22 cellular contexts compared by ENCODE assay signal in the genomic region with DNA sequence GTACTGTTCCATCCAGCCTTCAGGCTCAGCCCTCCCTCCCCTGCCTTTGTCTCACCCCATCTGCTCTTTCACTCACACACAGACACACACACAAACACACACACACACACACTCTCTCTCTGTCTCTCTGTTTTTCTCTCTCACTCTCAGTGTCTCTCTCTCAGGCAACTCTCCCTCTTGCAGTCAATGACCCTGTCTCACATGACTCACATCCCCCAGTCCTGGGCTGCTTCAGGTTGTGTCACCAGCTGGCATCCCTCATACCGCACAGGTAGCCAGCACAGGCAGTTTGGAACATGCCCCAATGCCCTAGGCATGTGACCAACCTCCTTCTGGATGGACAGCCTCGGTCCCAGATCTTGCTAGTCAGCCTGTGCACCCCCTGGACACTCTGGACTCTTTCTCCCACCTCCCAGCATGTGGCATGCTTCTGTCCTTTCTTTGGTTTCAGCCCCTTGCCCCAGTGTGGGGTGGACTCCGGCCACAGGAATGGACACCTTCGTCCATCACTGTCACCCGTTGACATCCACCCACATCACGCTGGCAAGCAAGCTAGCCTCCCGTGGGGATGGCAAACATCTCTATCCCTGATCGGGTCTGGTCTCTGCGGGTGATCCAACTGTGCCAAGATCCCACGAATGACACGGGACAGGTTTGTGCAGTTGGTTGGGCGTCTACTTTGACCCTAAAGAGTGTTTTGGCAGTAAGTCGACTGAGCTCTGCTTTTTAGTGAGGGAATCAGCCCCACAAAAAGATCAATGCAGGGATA. TPM values are rescaled to one million over a fixed set of nuclear protein-coding genes. Genes with fewer than 3 reads are reported as not detected.
DNase-seq lines count a peak whose midpoint lies in the region; ATAC-seq and TF ChIP-seq lines count a peak whose summit lies in the region.
"Had no signal": no experiment of that assay in that cellular context is flagged by ENCODE, and none has a peak within 500 bp of the region (broad histone marks: within the 10 kb centered on the region; RNA-seq: fewer than 3 reads in every experiment).

No MANE protein-coding gene starts in this region.

- H3K9me3 ChIP-seq in breast epithelium (no peaks in the 10 kb centered on the region), RWPE2 (ENCODE audit: severe bottlenecking) (no peaks in the 10 kb centered on the region), PC-9 (ENCODE audit: insufficient read depth, low read depth) (no peaks in the 10 kb centered on the region)
- H3K9me3 ChIP-seq: HAP-1 had no signal

- no peaks in the 10 kb centered on the region for H3F3A ChIP-seq in PC-9 (ENCODE audit: insufficient read depth, low read depth)

- H3K27ac ChIP-seq in breast epithelium (no peak overlapping the region), RWPE2 (ENCODE audit: poor library complexity, severe bottlenecking) (no peak overlapping the region), foreskin keratinocyte (peak overlapping the region; percentile 29), PC-9 (no peak overlapping the region)
- H3K27ac ChIP-seq: C4-2B had no signal

- H3K36me3 ChIP-seq in breast epithelium (no peaks in the 10 kb centered on the region), RWPE2 (ENCODE audit: low read depth) (no peaks in the 10 kb centered on the region), PC-9 (ENCODE audit: low read depth) (no peaks in the 10 kb centered on the region)
- H3K36me3 ChIP-seq: HAP-1 had no signal

- TF ChIP-seq POLR2A in breast epithelium (IDR thresholded peaks at IDR 0.05): no peak

- H3K4me3 ChIP-seq in breast epithelium (no peak overlapping the region), RWPE2 (ENCODE audit: severe bottlenecking) (no peak overlapping the region), PC-9 (no peak overlapping the region)
- H3K4me3 ChIP-seq: HAP-1 had no signal

- H3K9me3 Mint-ChIP-seq in MCF 10A (ENCODE audit: unreplicated experiment): no peaks in the 10 kb centered on the region
- H3K9me3 Mint-ChIP-seq in stimulated activated effector memory CD8-positive, alpha-beta T cell treated with anti-CD3 and anti-CD28 coated beads, Interleukin-12 subunit alpha, Interleukin-12 subunit beta, amount 100 ng/mL, for 72 hours: no peaks in the 10 kb centered on the region

- peak; percentile 91 for ATAC-seq in RWPE2 (ENCODE audit: low read depth)
- peak; percentile 94 for ATAC-seq in foreskin keratinocyte
- ATAC-seq in stimulated activated effector memory CD8-positive, alpha-beta T cell treated with anti-CD3 and anti-CD28 coated beads, Interleukin-12 subunit alpha, Interleukin-12 subunit beta, amount 100 ng/mL, for 72 hours: peak; percentile 44
- ATAC-seq in HG03175 (IDR thresholded peaks at IDR 0.05; ENCODE audit: unreplicated experiment): no peak
- ATAC-seq: SK-N-SH treated with all-trans-retinoic acid at 6 μM for 48 hours had no signal

- H3K27me3 Mint-ChIP-seq in MCF 10A (ENCODE audit: insufficient read depth, unreplicated experiment): no peaks in the 10 kb centered on the region

- no peaks in the 10 kb centered on the region for H3K79me2 ChIP-seq in PC-9 (ENCODE audit: low read depth)

- no peaks in the 10 kb centered on the region for H4K20me1 ChIP-seq in PC-9 (ENCODE audit: insufficient read depth)

- peak; percentile 94 for DNase-seq in MCF 10A (ENCODE audit: unreplicated experiment)
- no peak for DNase-seq in breast epithelium (ENCODE audit: low spot score in 2 of 2)
- DNase-seq in RWPE2 (ENCODE audit: low spot score): no peak
- peak; percentile 84 to 94 for DNase-seq in foreskin keratinocyte
- no peak for DNase-seq in stimulated activated effector memory CD8-positive, alpha-beta T cell treated with anti-CD3 and anti-CD28 coated beads, Interleukin-12 subunit alpha, Interleukin-12 subunit beta, amount 100 ng/mL, for 72 hours (ENCODE audit: low spot score in 2 of 2)
- DNase-seq in activated CD4-positive, CD25-positive, alpha-beta regulatory T cell (lab: John Stamatoyannopoulos, UW): no peak
- no peak for DNase-seq in PC-9
- DNase-seq: COR-L47, DMS153, KBM-7, NCI-H1048, NCI-H1436 treated with DMSO at 0.1 percent for 48 hours, NCI-H2029 treated with DMSO at 0.1 percent for 48 hours, NCI-H2171 treated with DMSO at 0.1 percent for 48 hours, NCI-H446 treated with DMSO at 0.1 percent for 48 hours, NCI-H82, SHP77 treated with DMSO at 0.1 percent for 48 hours had no signal

- BruUV-seq in MCF 10A (replicated peaks; lab: Mats Ljungman, UMichigan) (no TSS peak), PC-9 (replicated peaks; lab: Mats Ljungman, UMichigan) (no TSS peak)

- H3K9me2 ChIP-seq in PC-9 (ENCODE audit: insufficient read depth): no peaks in the 10 kb centered on the region

- H3K4me1 ChIP-seq in breast epithelium: no peaks in the 10 kb centered on the region
- H3K4me1 ChIP-seq in RWPE2 (ENCODE audit: insufficient read depth, poor library complexity, severe bottlenecking): peaks cover 7% of the 10 kb centered on the region
- peaks cover 8% of the 10 kb centered on the region for H3K4me1 ChIP-seq in foreskin keratinocyte
- H3K4me1 ChIP-seq in PC-9 (replicated peaks; ENCODE audit: insufficient read depth): no peaks in the 10 kb centered on the region
- H3K4me1 ChIP-seq: HAP-1 had no signal

- no peak overlapping the region for H3K4me2 ChIP-seq in PC-9

- no peak overlapping the region for H3K4me3 Mint-ChIP-seq in MCF 10A (ENCODE audit: unreplicated experiment)
- no peak overlapping the region for H3K4me3 Mint-ChIP-seq in stimulated activated effector memory CD8-positive, alpha-beta T cell treated with anti-CD3 and anti-CD28 coated beads, Interleukin-12 subunit alpha, Interleukin-12 subunit beta, amount 100 ng/mL, for 72 hours

- no peaks in the 10 kb centered on the region for H3K4me1 Mint-ChIP-seq in MCF 10A (ENCODE audit: insufficient read depth, unreplicated experiment)
- H3K4me1 Mint-ChIP-seq in stimulated activated effector memory CD8-positive, alpha-beta T cell treated with anti-CD3 and anti-CD28 coated beads, Interleukin-12 subunit alpha, Interleukin-12 subunit beta, amount 100 ng/mL, for 72 hours: no peaks in the 10 kb centered on the region

- CTCF ChIA-PET in MCF 10A (lab: Yijun Ruan, JAX) (interaction anchor here (0.6 to 2.7 kb wide), 6 partner anchors 14 to 1835 kb away, joined by 3 to 11 read pairs (median 4); a partner anchor contains a TSS), PC-9 (lab: Charles Lee) (no interaction called here)

- no peaks in the 10 kb centered on the region for H3K36me3 Mint-ChIP-seq in MCF 10A (ENCODE audit: insufficient read depth, unreplicated experiment)
- no peaks in the 10 kb centered on the region for H3K36me3 Mint-ChIP-seq in stimulated activated effector memory CD8-positive, alpha-beta T cell treated with anti-CD3 and anti-CD28 coated beads, Interleukin-12 subunit alpha, Interleukin-12 subunit beta, amount 100 ng/mL, for 72 hours

- no peak overlapping the region for H2AFZ ChIP-seq in PC-9

- H3K27me3 ChIP-seq in breast epithelium: peaks cover 0 to 27% of the 10 kb centered on the region in 2 donors
- H3K27me3 ChIP-seq in RWPE2 (ENCODE audit: insufficient read depth, poor library complexity, severe bottlenecking): no peaks in the 10 kb centered on the region
- H3K27me3 ChIP-seq in foreskin keratinocyte: peaks cover 4% of the 10 kb centered on the region
- H3K27me3 ChIP-seq in PC-9 (ENCODE audit: insufficient read depth, low read depth): peaks cover 22% of the 10 kb centered on the region

- intact Hi-C loops in MCF 10A (cut with micrococcal nuclease) (loop anchor here (10.0 kb wide), 2 partner anchors 163 to 553 kb away; no protein-coding TSS in a partner anchor), breast epithelium (cut with DNase I; ENCODE audit: low total_unique reads) (loop anchor here (10.0 kb wide), 1 partner anchor 263 kb away; a partner anchor contains a TSS), PC-9 (cut with micrococcal nuclease; ENCODE audit: unreplicated experiment) (no loop called here)

- POLR2A ChIA-PET in MCF 10A (lab: Yijun Ruan, JAX) (interaction anchor here (0.6 to 0.7 kb wide), 2 partner anchors 8 to 256 kb away, joined by 3 to 5 read pairs; no protein-coding TSS in a partner anchor), PC-9 (lab: Charles Lee; ENCODE audit: unreplicated experiment) (no interaction called here)

- TF ChIP-seq CTCF in MCF 10A (IDR thresholded peaks at IDR 0.05; ENCODE audit: unreplicated experiment): no peak
- TF ChIP-seq CTCF in breast epithelium (IDR thresholded peaks at IDR 0.05): no peak
- TF ChIP-seq CTCF in RWPE2 (IDR thresholded peaks at IDR 0.05; ENCODE audit: poor library complexity, severe bottlenecking): no peak
- TF ChIP-seq CTCF in foreskin keratinocyte (conservative IDR thresholded peaks at IDR 0.05): no peak
- TF ChIP-seq CTCF in PC-9 (conservative IDR thresholded peaks at IDR 0.05): no peak

- no peak overlapping the region for H3K27ac Mint-ChIP-seq in MCF 10A (ENCODE audit: low read depth, unreplicated experiment)
- H3K27ac Mint-ChIP-seq in stimulated activated effector memory CD8-positive, alpha-beta T cell treated with anti-CD3 and anti-CD28 coated beads, Interleukin-12 subunit alpha, Interleukin-12 subunit beta, amount 100 ng/mL, for 72 hours: no peak overlapping the region

RNA-seq across cellular contexts. Expression of a gene that starts 23.4 kb away (rescaled TPM):
- not detected in 2 replicates for total RNA-seq in MCF 10A (2022)
- total RNA-seq in breast epithelium: 10 to 100 TPM; 33.1 to 70.6 (median 48.4) TPM
- total RNA-seq in foreskin keratinocyte: not detected in 2 replicates
- not detected in 2 replicates for polyA plus RNA-seq in foreskin keratinocyte
- 0.57 TPM in 1 of 2 replicates, not detected in the other for total RNA-seq in PC-9 (2021)
- total RNA-seq: A673 had no signal

RNA-seq across cellular contexts. Expression of a gene that starts 42.5 kb away (rescaled TPM):
- total RNA-seq in MCF 10A (2022): 0.28 and 0.52 TPM in 2 replicates
- 10 to 100 TPM in 1 of 3 donors, 1 to 10 TPM in 2; 1.3 to 17.1 (median 5.3) TPM for total RNA-seq in breast epithelium
- total RNA-seq in foreskin keratinocyte: 0.28 and 0.37 TPM in 2 replicates
- polyA plus RNA-seq in foreskin keratinocyte: 0.16 and 0.29 TPM in 2 replicates
- 0.28 and 0.30 TPM in 2 replicates for total RNA-seq in PC-9 (2021)

Comparison
In these comparisons a context has a peak if more than half of its experiments do, and no peak if none do; other contexts are left out.
1. DNase-seq: peak in MCF 10A (single experiment) and foreskin keratinocyte (2 of 2); none in breast epithelium (0 of 2), RWPE2 (single experiment), stimulated activated effector memory CD8-positive, alpha-beta T cell treated with anti-CD3 and anti-CD28 coated beads, Interleukin-12 subunit alpha, Interleukin-12 subunit beta, amount 100 ng/mL, for 72 hours (0 of 2), activated CD4-positive, CD25-positive, alpha-beta regulatory T cell (0 of 4) and PC-9 (0 of 2).
2. RNA of a gene that starts 23.4 kb away (total RNA-seq): 33.1 to 70.6 TPM in breast epithelium; 0.57 TPM in PC-9, not detected in MCF 10A and not detected in foreskin keratinocyte; every median in the first group is over 10 times any median in the second.